ENCODE assay signal across 11 cellular contexts in genomic region chr3:170337420-170337819, GRCh38.
"Had no signal": no experiment of that assay in that cellular context is flagged by ENCODE, and none has a peak within 500 bp of the region (broad histone marks: within the 10 kb centered on the region; RNA-seq: fewer than 3 reads in every experiment).

No MANE protein-coding gene starts in this region.

- H2AFZ ChIP-seq: GM23248, GM23338 had no signal

- H3K4me1 ChIP-seq: HAP-1 had no signal

- H3K4me3 Mint-ChIP-seq: GM23338, H9, HFFc6 had no signal

- H3K4me3 ChIP-seq: GM23248, GM23338, HAP-1 had no signal

- H3K36me3 ChIP-seq: HAP-1 had no signal

- ATAC-seq: GM23338, HCT116 had no signal

- FAIRE-seq: H1, H54 had no signal

- H3K27ac Mint-ChIP-seq: GM23338, H9, HFFc6 had no signal

- H3K9ac ChIP-seq: GM23248 had no signal

- H3K27ac ChIP-seq: GM23248 had no signal

- H3K4me1 Mint-ChIP-seq: GM23338, H9 had no signal

- H3K4me2 ChIP-seq: GM23338 had no signal

- DNase-seq: GM23248, GOT3, H7, H9, HCEC 1CT, HFFc6 had no signal
